Comparison of ENCODE assay signal across 8 cellular contexts in the genomic region with DNA sequence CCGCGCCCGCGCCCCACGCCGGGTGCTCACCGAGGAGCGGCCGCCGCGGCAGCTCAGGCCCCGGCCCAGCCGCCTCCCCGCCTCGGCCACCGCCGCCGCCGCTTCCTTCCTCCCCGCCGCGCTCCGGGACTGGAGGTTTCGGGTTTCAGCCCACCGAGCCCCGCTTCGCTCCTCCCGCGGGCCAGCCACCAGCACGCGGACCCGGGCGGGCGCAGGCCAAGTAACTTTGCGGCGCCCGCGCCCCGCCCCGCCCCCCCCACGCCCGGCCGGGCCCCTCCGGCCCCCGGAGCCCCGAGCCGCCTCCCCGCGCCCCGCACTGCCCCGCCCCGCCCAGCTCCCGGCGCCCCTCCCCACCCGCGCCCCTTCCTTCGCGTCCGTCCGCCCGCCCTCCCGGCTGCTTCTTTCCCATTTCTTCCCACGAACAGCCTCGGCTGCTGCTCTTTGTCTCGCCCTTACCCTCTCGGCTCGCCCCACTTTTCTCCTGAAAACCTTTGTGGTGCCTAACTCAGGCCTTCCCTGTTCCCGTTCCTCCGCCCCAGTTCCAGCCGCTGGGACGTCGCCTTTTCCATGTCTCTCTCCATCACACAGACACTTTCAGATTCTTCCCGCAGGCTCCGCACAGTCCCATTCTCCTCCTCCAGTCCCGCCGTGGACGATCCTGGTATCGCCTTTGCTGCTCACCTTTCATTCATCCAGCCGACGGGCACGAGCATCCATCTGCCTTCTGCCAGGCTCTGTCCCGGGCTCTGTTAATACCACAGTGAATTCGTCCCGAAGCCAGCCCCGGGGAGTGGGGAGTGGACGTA. TPM values are rescaled to one million over a fixed set of nuclear protein-coding genes. Genes with fewer than 3 reads are reported as not detected.
A peak's percentile ranks its signal among the peaks of the same experiment; 100 is the strongest.
DNase-seq lines count a peak whose midpoint lies in the region; ATAC-seq and TF ChIP-seq lines count a peak whose summit lies in the region.

A gene with protein sequence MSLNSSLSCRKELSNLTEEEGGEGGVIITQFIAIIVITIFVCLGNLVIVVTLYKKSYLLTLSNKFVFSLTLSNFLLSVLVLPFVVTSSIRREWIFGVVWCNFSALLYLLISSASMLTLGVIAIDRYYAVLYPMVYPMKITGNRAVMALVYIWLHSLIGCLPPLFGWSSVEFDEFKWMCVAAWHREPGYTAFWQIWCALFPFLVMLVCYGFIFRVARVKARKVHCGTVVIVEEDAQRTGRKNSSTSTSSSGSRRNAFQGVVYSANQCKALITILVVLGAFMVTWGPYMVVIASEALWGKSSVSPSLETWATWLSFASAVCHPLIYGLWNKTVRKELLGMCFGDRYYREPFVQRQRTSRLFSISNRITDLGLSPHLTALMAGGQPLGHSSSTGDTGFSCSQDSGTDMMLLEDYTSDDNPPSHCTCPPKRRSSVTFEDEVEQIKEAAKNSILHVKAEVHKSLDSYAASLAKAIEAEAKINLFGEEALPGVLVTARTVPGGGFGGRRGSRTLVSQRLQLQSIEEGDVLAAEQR (minus strand): TSS at position 222 of the 806 bp plus-strand sequence. CDS start 32,080 bp downstream, outside the sequence.

- no peaks in the 10 kb centered on the region for H3K27me3 ChIP-seq in testis

- peaks cover 57% of the 10 kb centered on the region for H3K27me3 Mint-ChIP-seq in activated CD8-positive, alpha-beta T cell treated with anti-CD3 and anti-CD28 coated beads, Interleukin-2, amount 10 ng/mL, durations not matched to agents 7 days and 5 days (ENCODE audit: low read depth)
- no peaks in the 10 kb centered on the region for H3K27me3 Mint-ChIP-seq in mesothelial cell of epicardium (ENCODE audit: low read depth)

- peaks cover 12% of the 10 kb centered on the region for H3K4me1 Mint-ChIP-seq in activated CD8-positive, alpha-beta T cell treated with anti-CD3 and anti-CD28 coated beads, Interleukin-2, amount 10 ng/mL, durations not matched to agents 7 days and 5 days (ENCODE audit: low read depth)
- H3K4me1 Mint-ChIP-seq in mesothelial cell of epicardium = peaks cover 29% of the 10 kb centered on the region

- H3K4me1 ChIP-seq in testis = no peaks in the 10 kb centered on the region

- H3K9me3 Mint-ChIP-seq in activated CD8-positive, alpha-beta T cell treated with anti-CD3 and anti-CD28 coated beads, Interleukin-2, amount 10 ng/mL, durations not matched to agents 7 days and 5 days (ENCODE audit: insufficient read depth) = no peaks in the 10 kb centered on the region
- no peaks in the 10 kb centered on the region for H3K9me3 Mint-ChIP-seq in mesothelial cell of epicardium

- TF ChIP-seq CTCF in epithelial cell of proximal tubule (conservative IDR thresholded peaks at IDR 0.05; ENCODE audit: low read depth, low read length) (no peak), mesothelial cell of epicardium (IDR thresholded peaks at IDR 0.05; ENCODE audit: unreplicated experiment) (no peak), testis (IDR thresholded peaks at IDR 0.05) (no peak)

- 0% methylated on average over 37 to 59 of the region's 86 CpGs for WGBS in testis, 2 donors

- DNase-seq in SHP77 (lab: John Stamatoyannopoulos, UW) (peak; percentile 16 to 25), SHP77 treated with DMSO at 0.1 percent for 48 hours (lab: John Stamatoyannopoulos, UW) (no peak), NCI-H146 treated with DMSO at 0.1 percent for 48 hours (lab: John Stamatoyannopoulos, UW; ENCODE audit: unreplicated experiment) (peak; percentile 42), epithelial cell of proximal tubule (ENCODE audit: low read depth) (no peak), mesothelial cell of epicardium (ENCODE audit: low spot score in 2 of 2, unreplicated experiment in 2 of 2) (peak; percentile 63 to 79), testis (peak; percentile 47), NOMO-1 treated with dmso at 0.1 percent for 144 hours (lab: John Stamatoyannopoulos, UW; ENCODE audit: unreplicated experiment) (no peak)
- DNase-seq in activated CD8-positive, alpha-beta T cell treated with anti-CD3 and anti-CD28 coated beads, Interleukin-2, amount 10 ng/mL, durations not matched to agents 7 days and 5 days = no peak

- intact Hi-C loops in testis (cut with DNase I; ENCODE audit: low total_unique reads) = loop anchor here (10.0 kb wide), 1 partner anchor 52 kb away; no protein-coding TSS in a partner anchor

- peak within 1 kb of the TSS; percentile 88 to 93 for H3K27ac ChIP-seq in testis

- TF ChIP-seq POLR2A in testis (IDR thresholded peaks at IDR 0.05) = no peak

- no peaks in the 10 kb centered on the region for H3K36me3 ChIP-seq in testis (ENCODE audit: low read depth, missing control alignments)

- peak within 1 kb of the TSS; percentile 68 for H3K4me3 ChIP-seq in epithelial cell of proximal tubule (ENCODE audit: low read depth, low read length)
- peak within 1 kb of the TSS; percentile 69 to 77 for H3K4me3 ChIP-seq in testis

- no peaks in the 10 kb centered on the region for H3K9me3 ChIP-seq in testis

- POLR2A ChIA-PET in activated CD8-positive, alpha-beta T cell treated with anti-CD3 and anti-CD28 coated beads, Interleukin-2, amount 10 ng/mL, durations not matched to agents 7 days and 5 days (lab: Charles Lee) = no interaction called here

- peak within 1 kb of the TSS; percentile 74 for H3K4me3 Mint-ChIP-seq in activated CD8-positive, alpha-beta T cell treated with anti-CD3 and anti-CD28 coated beads, Interleukin-2, amount 10 ng/mL, durations not matched to agents 7 days and 5 days
- peak within 1 kb of the TSS; percentile 90 for H3K4me3 Mint-ChIP-seq in mesothelial cell of epicardium

- peak within 1 kb of the TSS; percentile 2 for H3K27ac Mint-ChIP-seq in activated CD8-positive, alpha-beta T cell treated with anti-CD3 and anti-CD28 coated beads, Interleukin-2, amount 10 ng/mL, durations not matched to agents 7 days and 5 days
- peak within 1 kb of the TSS; percentile 97 for H3K27ac Mint-ChIP-seq in mesothelial cell of epicardium

- CTCF ChIA-PET in activated CD8-positive, alpha-beta T cell treated with anti-CD3 and anti-CD28 coated beads, Interleukin-2, amount 10 ng/mL, durations not matched to agents 7 days and 5 days (lab: Charles Lee) = interaction anchor here (2.7 kb wide), 1 partner anchor 8 kb away, joined by 19 read pairs; no protein-coding TSS in a partner anchor

- ATAC-seq in activated CD8-positive, alpha-beta T cell treated with anti-CD3 and anti-CD28 coated beads, Interleukin-2, amount 10 ng/mL, durations not matched to agents 7 days and 5 days = no peak

- H3K36me3 Mint-ChIP-seq in activated CD8-positive, alpha-beta T cell treated with anti-CD3 and anti-CD28 coated beads, Interleukin-2, amount 10 ng/mL, durations not matched to agents 7 days and 5 days (ENCODE audit: low read depth) = peaks cover 4% of the 10 kb centered on the region
- no peaks in the 10 kb centered on the region for H3K36me3 Mint-ChIP-seq in mesothelial cell of epicardium

RNA-seq across cellular contexts. Expression of the gene that starts here (rescaled TPM):
- not detected for total RNA-seq in activated CD8-positive, alpha-beta T cell treated with anti-CD3 and anti-CD28 coated beads, Interleukin-2, amount 10 ng/mL, durations not matched to agents 7 days and 5 days
- total RNA-seq in epithelial cell of proximal tubule (9.6 and 11.4 TPM in 2 replicates), mesothelial cell of epicardium (34.6 to 36.4 TPM (median 35.1 TPM) in 3 replicates), testis (1 to 10 TPM; 6.1 to 6.7 TPM)
- polyA plus RNA-seq in testis (ENCODE audit: insufficient read depth, low read depth, low replicate concordance) = 3.7 TPM

Comparison
In these comparisons a context has a peak if more than half of its experiments do, and no peak if none do; other contexts are left out.
1. RNA of the gene that starts here (total RNA-seq): 34.6 to 36.4 TPM in mesothelial cell of epicardium, 9.6 to 11.4 TPM in epithelial cell of proximal tubule and 6.1 to 6.7 TPM in testis; not detected in activated CD8-positive, alpha-beta T cell treated with anti-CD3 and anti-CD28 coated beads, Interleukin-2, amount 10 ng/mL, durations not matched to agents 7 days and 5 days; every median in the first group is over 4 times any median in the second.
2. DNase-seq: peak in SHP77 (2 of 2), NCI-H146 treated with DMSO at 0.1 percent for 48 hours (single experiment), mesothelial cell of epicardium (2 of 2) and testis (single experiment); none in SHP77 treated with DMSO at 0.1 percent for 48 hours (single experiment), activated CD8-positive, alpha-beta T cell treated with anti-CD3 and anti-CD28 coated beads, Interleukin-2, amount 10 ng/mL, durations not matched to agents 7 days and 5 days (single experiment), epithelial cell of proximal tubule (single experiment) and NOMO-1 treated with dmso at 0.1 percent for 144 hours (single experiment).